8 cellular contexts compared by ENCODE assay signal in genomic region chr11:62559626-62560025, GRCh38. TPM values are rescaled to one million over a fixed set of nuclear protein-coding genes. Genes with fewer than 3 reads are reported as not detected.
DNase-seq lines count a peak whose midpoint lies in the region; ATAC-seq and TF ChIP-seq lines count a peak whose summit lies in the region.
"Not testable (repeated sequence)": the region's sequence is repeated elsewhere in the genome, so short reads cannot be mapped to it uniquely, and the experiment has no call there.

No MANE protein-coding gene starts in this region.

- H3K27ac ChIP-seq in A673 (ENCODE audit: low read depth, low read length, poor library complexity, severe bottlenecking) (peak overlapping the region; percentile 79), hepatocyte (peak overlapping the region; percentile 78)

- H3K79me2 ChIP-seq in hepatocyte, result peaks cover 32% of the 10 kb centered on the region

- H3K36me3 ChIP-seq in A673 (ENCODE audit: insufficient read depth, low read length, poor library complexity, severe bottlenecking), result peaks cover 75% of the 10 kb centered on the region
- not testable (repeated sequence) for H3K36me3 ChIP-seq in hepatocyte (replicated peaks; ENCODE audit: insufficient read depth, low read depth)

- TSS peak; percentile 100 for BruUV-seq in A673 (replicated peaks; lab: Mats Ljungman, UMichigan)

- peaks cover 38 to 45% (median 44%) of the 10 kb centered on the region in 3 donors for H3K4me1 Mint-ChIP-seq in IgD-negative memory B cell
- peaks cover 59% of the 10 kb centered on the region for H3K4me1 Mint-ChIP-seq in T-helper 1 cell treated with Interleukin-12 subunit alpha and Interleukin-12 subunit beta and Interleukin-4 antibody, amounts not matched to agents 30 μg/mL and 1 μg/mL, for 36 hours (ENCODE audit: low read depth)
- peaks cover 70% of the 10 kb centered on the region for H3K4me1 Mint-ChIP-seq in activated naive CD8-positive, alpha-beta T cell (ENCODE audit: low read depth)
- H3K4me1 Mint-ChIP-seq in effector memory CD8-positive, alpha-beta T cell (ENCODE audit: low read depth in 2 of 2), result peaks cover 55 to 56% of the 10 kb centered on the region in 2 donors
- peaks cover 52 to 63% of the 10 kb centered on the region in 2 donors for H3K4me1 Mint-ChIP-seq in natural killer cell
- H3K4me1 Mint-ChIP-seq in stimulated activated memory B cell treated with anti-CD40 and anti-IgM and Interleukin-4, amounts not matched to agents 10 μg/mL and 1 μg/mL and 100 μg/mL, for 72 hours, result peaks cover 70% of the 10 kb centered on the region

- TF ChIP-seq CTCF in A673 (conservative IDR thresholded peaks at IDR 0.05; ENCODE audit: low read depth, low read length); hepatocyte (IDR thresholded peaks at IDR 0.05; ENCODE audit: poor library complexity); natural killer cell (IDR thresholded peaks at IDR 0.05): not testable (repeated sequence)

- not testable (repeated sequence) for H4K20me1 ChIP-seq in hepatocyte (ENCODE audit: insufficient read depth, poor library complexity, severe bottlenecking)

- not testable (repeated sequence) for H3K36me3 Mint-ChIP-seq in IgD-negative memory B cell; activated naive CD8-positive, alpha-beta T cell
- H3K36me3 Mint-ChIP-seq in T-helper 1 cell treated with Interleukin-12 subunit alpha and Interleukin-12 subunit beta and Interleukin-4 antibody, amounts not matched to agents 30 μg/mL and 1 μg/mL, for 36 hours (ENCODE audit: low read depth), result peaks cover 44% of the 10 kb centered on the region
- peaks cover 85% of the 10 kb centered on the region for H3K36me3 Mint-ChIP-seq in effector memory CD8-positive, alpha-beta T cell (ENCODE audit: insufficient read depth)
- H3K36me3 Mint-ChIP-seq in natural killer cell, result peaks cover 12% of the 10 kb centered on the region
- H3K36me3 Mint-ChIP-seq in stimulated activated memory B cell treated with anti-CD40 and anti-IgM and Interleukin-4, amounts not matched to agents 10 μg/mL and 1 μg/mL and 100 μg/mL, for 72 hours, result peaks cover 39% of the 10 kb centered on the region

- not testable (repeated sequence) for ATAC-seq in effector memory CD8-positive, alpha-beta T cell (replicated peaks); natural killer cell; stimulated activated memory B cell treated with anti-CD40 and anti-IgM and Interleukin-4, amounts not matched to agents 10 μg/mL and 1 μg/mL and 100 μg/mL, for 72 hours

- H3K4me3 ChIP-seq in A673 (ENCODE audit: low read depth, low read length, poor library complexity, severe bottlenecking); hepatocyte: not testable (repeated sequence)

- not testable (repeated sequence) for H3K27me3 Mint-ChIP-seq in IgD-negative memory B cell; T-helper 1 cell treated with Interleukin-12 subunit alpha and Interleukin-12 subunit beta and Interleukin-4 antibody, amounts not matched to agents 30 μg/mL and 1 μg/mL, for 36 hours (ENCODE audit: low read depth); activated naive CD8-positive, alpha-beta T cell; effector memory CD8-positive, alpha-beta T cell; natural killer cell (ENCODE audit: low read depth in 2 of 2); stimulated activated memory B cell treated with anti-CD40 and anti-IgM and Interleukin-4, amounts not matched to agents 10 μg/mL and 1 μg/mL and 100 μg/mL, for 72 hours

- H3K9me3 ChIP-seq in A673 (ENCODE audit: low read depth, low read length, poor library complexity, severe bottlenecking); hepatocyte (ENCODE audit: low read depth): not testable (repeated sequence)

- H3K27me3 ChIP-seq in A673 (replicated peaks; ENCODE audit: insufficient read depth, low read depth, low read length, poor library complexity); hepatocyte: not testable (repeated sequence)

- CTCF ChIA-PET in A673 (lab: Charles Lee), result interaction anchor here (1.2 to 3.1 kb wide), 5 partner anchors 13 to 165 kb away, joined by 4 to 41 read pairs (median 10); partner anchors contain the start of genes AHNAK and EEF1G

- peak overlapping the region; percentile 23 to 88 (median 48) for H3K27ac Mint-ChIP-seq in IgD-negative memory B cell
- H3K27ac Mint-ChIP-seq in T-helper 1 cell treated with Interleukin-12 subunit alpha and Interleukin-12 subunit beta and Interleukin-4 antibody, amounts not matched to agents 30 μg/mL and 1 μg/mL, for 36 hours, result peak overlapping the region; percentile 80
- H3K27ac Mint-ChIP-seq in activated naive CD8-positive, alpha-beta T cell, result not testable (repeated sequence)
- peak overlapping the region; percentile 93 to 100 for H3K27ac Mint-ChIP-seq in effector memory CD8-positive, alpha-beta T cell
- H3K27ac Mint-ChIP-seq in natural killer cell, result peak overlapping the region; percentile 97 to 98
- peak overlapping the region; percentile 96 for H3K27ac Mint-ChIP-seq in stimulated activated memory B cell treated with anti-CD40 and anti-IgM and Interleukin-4, amounts not matched to agents 10 μg/mL and 1 μg/mL and 100 μg/mL, for 72 hours

- not testable (repeated sequence) for H3K9me2 ChIP-seq in hepatocyte (replicated peaks; ENCODE audit: insufficient read depth)

- H3K4me1 ChIP-seq in A673 (ENCODE audit: insufficient read depth, low read length, poor library complexity, severe bottlenecking) (peaks cover 57% of the 10 kb centered on the region), hepatocyte (ENCODE audit: insufficient read depth) (peaks cover 31% of the 10 kb centered on the region)

- intact Hi-C loops in A673 (cut with micrococcal nuclease; ENCODE audit: unreplicated experiment), result loop anchor here (2.0 to 5.0 kb wide), 2 partner anchors 137 to 165 kb away; no protein-coding TSS in a partner anchor
- intact Hi-C loops in natural killer cell (cut with micrococcal nuclease), result loop anchor here (1.0 to 5.0 kb wide), 2 partner anchors 135 to 283 kb away; no protein-coding TSS in a partner anchor

- POLR2A ChIA-PET in A673 (lab: Charles Lee; ENCODE audit: low non-redundant PET), result interaction anchor here (0.6 kb wide), 2 partner anchors 74 to 105 kb away, joined by 5 to 10 read pairs; partner anchors contain the start of genes C11orf98 and CSKMT

- not testable (repeated sequence) for H3K9me3 Mint-ChIP-seq in IgD-negative memory B cell; T-helper 1 cell treated with Interleukin-12 subunit alpha and Interleukin-12 subunit beta and Interleukin-4 antibody, amounts not matched to agents 30 μg/mL and 1 μg/mL, for 36 hours; activated naive CD8-positive, alpha-beta T cell (ENCODE audit: low read depth); effector memory CD8-positive, alpha-beta T cell; natural killer cell; stimulated activated memory B cell treated with anti-CD40 and anti-IgM and Interleukin-4, amounts not matched to agents 10 μg/mL and 1 μg/mL and 100 μg/mL, for 72 hours

- not testable (repeated sequence) for DNase-seq in A673 (ENCODE audit: low spot score); effector memory CD8-positive, alpha-beta T cell; hepatocyte (ENCODE audit: low spot score); natural killer cell

- H2AFZ ChIP-seq in hepatocyte, result not testable (repeated sequence)

- H3K4me3 Mint-ChIP-seq in IgD-negative memory B cell, result peak overlapping the region in 2 of 4 donors; percentile 33 to 73
- peak overlapping the region; percentile 35 for H3K4me3 Mint-ChIP-seq in T-helper 1 cell treated with Interleukin-12 subunit alpha and Interleukin-12 subunit beta and Interleukin-4 antibody, amounts not matched to agents 30 μg/mL and 1 μg/mL, for 36 hours
- H3K4me3 Mint-ChIP-seq in activated naive CD8-positive, alpha-beta T cell, result peak overlapping the region; percentile 9
- H3K4me3 Mint-ChIP-seq in effector memory CD8-positive, alpha-beta T cell, result peak overlapping the region; percentile 23 to 85
- peak overlapping the region; percentile 52 for H3K4me3 Mint-ChIP-seq in natural killer cell
- not testable (repeated sequence) for H3K4me3 Mint-ChIP-seq in stimulated activated memory B cell treated with anti-CD40 and anti-IgM and Interleukin-4, amounts not matched to agents 10 μg/mL and 1 μg/mL and 100 μg/mL, for 72 hours

- WGBS in hepatocyte (ENCODE audit: low lambda C conversion rate, missing lambda C conversion rate), result 79% methylated on average over 5 of the region's 5 CpGs

- H3K4me2 ChIP-seq in hepatocyte, result not testable (repeated sequence)

RNA-seq across cellular contexts. Expression of gene AHNAK, which starts 13.0 kb away (rescaled TPM):
- total RNA-seq in A673 (2021) (71.7 and 73.0 TPM in 2 replicates), hepatocyte (218 and 237 TPM in 2 replicates), natural killer cell (100 to 1,000 TPM; 623 to 740 (median 677) TPM)
- polyA plus RNA-seq in IgD-negative memory B cell (107 TPM), hepatocyte (38.0 and 47.6 TPM in 2 replicates)

RNA-seq across cellular contexts. Expression of gene EEF1G, which starts 14.1 kb away (rescaled TPM):
- total RNA-seq in A673 (2021) (1,804 and 1,817 TPM in 2 replicates), hepatocyte (1,612 and 1,634 TPM in 2 replicates), natural killer cell (100 to 1,000 TPM; 628 to 754 (median 714) TPM)
- polyA plus RNA-seq in IgD-negative memory B cell (1,657 TPM), hepatocyte (501 and 526 TPM in 2 replicates)

RNA-seq across cellular contexts. Expression of gene TUT1, which starts 31.7 kb away (rescaled TPM):
- total RNA-seq in A673 (2021) (27.3 and 27.6 TPM in 2 replicates), hepatocyte (6.7 and 11.7 TPM in 2 replicates), natural killer cell (10 to 100 TPM; 20.0 to 28.9 (median 26.2) TPM)
- polyA plus RNA-seq in IgD-negative memory B cell (19.2 TPM), hepatocyte (14.2 and 16.5 TPM in 2 replicates)

RNA-seq across cellular contexts. Expression of gene MTA2, which starts 42.0 kb away (rescaled TPM):
- 241 and 243 TPM in 2 replicates for total RNA-seq in A673 (2021)
- 32.9 TPM for polyA plus RNA-seq in IgD-negative memory B cell
- 46.8 and 53.1 TPM in 2 replicates for total RNA-seq in hepatocyte
- polyA plus RNA-seq in hepatocyte, result 17.1 and 25.6 TPM in 2 replicates
- total RNA-seq in natural killer cell, result 100 to 1,000 TPM; 254 to 305 (median 259) TPM

RNA-seq across cellular contexts. Expression of gene EML3, which starts 52.9 kb away (rescaled TPM):
- total RNA-seq in A673 (2021) (21.3 and 30.4 TPM in 2 replicates), hepatocyte (18.3 and 21.6 TPM in 2 replicates), natural killer cell (100 to 1,000 TPM; 221 to 233 (median 232) TPM)
- polyA plus RNA-seq in IgD-negative memory B cell (13.8 TPM), hepatocyte (22.6 and 51.0 TPM in 2 replicates)
